In genomic region chr13:112071902-112072530, GRCh38 we compare ENCODE assay signal across 1 cellular context.
A peak's percentile ranks its signal among the peaks of the same experiment; 100 is the strongest.
TF ChIP-seq lines count a peak whose summit lies in the region.

No MANE protein-coding gene starts in this region.

TF ChIP-seq in H1, 55 proteins besides CTCF, POLR2A, EP300 and RAD21 (continued from another document):
- TF ChIP-seq SUZ12 (IDR thresholded peaks at IDR 0.05; ENCODE audit: low read length) (peak; percentile 30; the same call in 1 of the 2 replicates), SP1 (IDR thresholded peaks at IDR 0.05; ENCODE audit: low read depth, low read length) (no peak), CHD1 (IDR thresholded peaks at IDR 0.05; ENCODE audit: low read depth, low read length) (no peak)
